Comparison of ENCODE assay signal across 19 cellular contexts in genomic region chr17:61073799-61074513, GRCh38.
"Had no signal": no experiment of that assay in that cellular context is flagged by ENCODE, and none has a peak within 500 bp of the region (broad histone marks: within the 10 kb centered on the region; RNA-seq: fewer than 3 reads in every experiment).

No MANE protein-coding gene starts in this region.

- ATAC-seq: activated CD4-positive, CD25-positive, alpha-beta regulatory T cell treated with anti-CD3 and anti-CD28 coated beads, Interleukin-2, amount 50 U/mL, for 24 hours; sciatic nerve; stimulated activated memory B cell treated with anti-CD40 and anti-IgM and Interleukin-4, amounts not matched to agents 10 μg/mL and 1 μg/mL and 100 μg/mL, for 72 hours had no signal

- H3K4me1 Mint-ChIP-seq: activated CD4-positive, alpha-beta T cell treated with anti-CD3 and anti-CD28 coated beads, Interleukin-2, amount 10 ng/mL, durations not matched to agents 7 days and 5 days; central memory CD8-positive, alpha-beta T cell; stimulated activated memory B cell treated with anti-CD40 and anti-IgM and Interleukin-4, amounts not matched to agents 10 μg/mL and 1 μg/mL and 100 μg/mL, for 72 hours had no signal

- H3K27me3 ChIP-seq: testis had no signal

- H3K4me1 ChIP-seq: lower lobe of right lung, testis had no signal

- H3K4me3 ChIP-seq: coronary artery, lower lobe of right lung, testis had no signal

- H3K9me3 Mint-ChIP-seq: activated CD4-positive, alpha-beta T cell treated with anti-CD3 and anti-CD28 coated beads, Interleukin-2, amount 10 ng/mL, durations not matched to agents 7 days and 5 days; central memory CD8-positive, alpha-beta T cell; nephron; stimulated activated memory B cell treated with anti-CD40 and anti-IgM and Interleukin-4, amounts not matched to agents 10 μg/mL and 1 μg/mL and 100 μg/mL, for 72 hours had no signal

- H3K27ac ChIP-seq: coronary artery, testis had no signal

- H3K9me3 ChIP-seq: lower lobe of right lung, testis had no signal

- H3K27me3 Mint-ChIP-seq: activated CD4-positive, alpha-beta T cell treated with anti-CD3 and anti-CD28 coated beads, Interleukin-2, amount 10 ng/mL, durations not matched to agents 7 days and 5 days; central memory CD8-positive, alpha-beta T cell; stimulated activated memory B cell treated with anti-CD40 and anti-IgM and Interleukin-4, amounts not matched to agents 10 μg/mL and 1 μg/mL and 100 μg/mL, for 72 hours; type B pancreatic cell had no signal

- H3K27ac Mint-ChIP-seq: activated CD4-positive, alpha-beta T cell treated with anti-CD3 and anti-CD28 coated beads, Interleukin-2, amount 10 ng/mL, durations not matched to agents 7 days and 5 days; nephron; stimulated activated memory B cell treated with anti-CD40 and anti-IgM and Interleukin-4, amounts not matched to agents 10 μg/mL and 1 μg/mL and 100 μg/mL, for 72 hours; type B pancreatic cell had no signal

- DNase-seq: activated CD4-positive, alpha-beta T cell treated with anti-CD3 and anti-CD28 coated beads, Interleukin-2, amount 10 ng/mL, durations not matched to agents 7 days and 5 days; activated CD8-positive, alpha-beta memory T cell treated with anti-CD3 and anti-CD28 coated beads for 24 hours; activated CD8-positive, alpha-beta memory T cell treated with anti-CD3 and anti-CD28 coated beads, Interleukin-2, amount 50 U/mL, for 48 hours; activated naive CD4-positive, alpha-beta T cell treated with Interleukin-2 at 50 U/mL for 16 hours; aorta; hypothalamus; islet precursor cell; lower lobe of right lung; midbrain; stimulated activated CD4-positive, alpha-beta T cell treated with anti-CD3 and anti-CD28 coated beads, Interleukin-4, amount 100 ng/mL, for 24 hours; T-helper 9 cell; testis had no signal

- H3K36me3 ChIP-seq: lower lobe of right lung had no signal

- H3K4me3 Mint-ChIP-seq: activated CD4-positive, alpha-beta T cell treated with anti-CD3 and anti-CD28 coated beads, Interleukin-2, amount 10 ng/mL, durations not matched to agents 7 days and 5 days; central memory CD8-positive, alpha-beta T cell; nephron; stimulated activated memory B cell treated with anti-CD40 and anti-IgM and Interleukin-4, amounts not matched to agents 10 μg/mL and 1 μg/mL and 100 μg/mL, for 72 hours; type B pancreatic cell had no signal
